20 cellular contexts compared by ENCODE assay signal in the genomic region with DNA sequence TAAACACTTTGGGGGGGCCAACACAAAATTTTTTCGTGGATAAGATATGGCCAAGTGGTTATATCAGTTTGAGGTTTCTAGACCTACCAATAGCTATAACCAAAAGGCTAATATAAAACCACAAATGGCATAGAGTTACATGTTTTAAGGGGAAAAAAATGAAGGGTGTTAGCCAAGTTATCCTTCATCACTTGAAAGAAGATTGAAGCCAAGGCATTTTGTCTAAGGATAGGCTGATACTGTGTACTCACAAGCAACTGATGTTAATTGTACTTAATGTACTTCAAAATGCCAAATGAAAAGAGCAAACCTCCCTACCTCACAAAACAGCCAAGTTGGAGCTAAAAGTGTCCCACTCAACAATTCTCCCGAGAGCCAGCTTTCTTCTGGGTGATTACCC. TPM values are rescaled to one million over a fixed set of nuclear protein-coding genes. Genes with fewer than 3 reads are reported as not detected.
"Had no signal": no experiment of that assay in that cellular context is flagged by ENCODE, and none has a peak within 500 bp of the region (broad histone marks: within the 10 kb centered on the region; RNA-seq: fewer than 3 reads in every experiment).

No MANE protein-coding gene starts in this region.

- H3K4me1 ChIP-seq: uterus had no signal

- H3K9me3 Mint-ChIP-seq: activated B cell treated with CpG ODN at 0.5 μM for 24 hours; activated CD4-positive, alpha-beta memory T cell treated with anti-CD3 and anti-CD28 coated beads for 36 hours; activated naive CD4-positive, alpha-beta T cell treated with anti-CD3 and anti-CD28 coated beads for 36 hours; activated T-cell treated with anti-CD3 and anti-CD28 coated beads, Interleukin-2, amount 50 U/mL, for 4 hours; naive thymus-derived CD8-positive, alpha-beta T cell; T-cell had no signal

- H3K4me3 Mint-ChIP-seq: activated B cell treated with CpG ODN at 0.5 μM for 24 hours; activated CD4-positive, alpha-beta memory T cell treated with anti-CD3 and anti-CD28 coated beads for 36 hours; activated CD8-positive, alpha-beta memory T cell treated with anti-CD3 and anti-CD28 coated beads, Interleukin-2, amount 10 ng/mL, durations not matched to agents 7 days and 5 days; activated naive CD4-positive, alpha-beta T cell treated with anti-CD3 and anti-CD28 coated beads for 36 hours; activated T-cell treated with anti-CD3 and anti-CD28 coated beads, Interleukin-2, amount 50 U/mL, for 4 hours; immature natural killer cell; naive thymus-derived CD8-positive, alpha-beta T cell; T-cell had no signal

- H3K9me3 ChIP-seq: mucosa of descending colon, neutrophil, pancreas, sigmoid colon, spleen, suprapubic skin, transverse colon, uterus had no signal

- H3K27ac ChIP-seq: neutrophil, pancreas, sigmoid colon, spleen, suprapubic skin, transverse colon, uterus had no signal

- H3K4me3 ChIP-seq: mucosa of descending colon, pancreas, sigmoid colon, spleen, suprapubic skin, transverse colon, uterus had no signal

- ATAC-seq: esophagus mucosa had no signal

- H3K27ac Mint-ChIP-seq: activated B cell treated with CpG ODN at 0.5 μM for 24 hours; activated CD4-positive, alpha-beta memory T cell treated with anti-CD3 and anti-CD28 coated beads for 36 hours; activated CD8-positive, alpha-beta memory T cell treated with anti-CD3 and anti-CD28 coated beads, Interleukin-2, amount 10 ng/mL, durations not matched to agents 7 days and 5 days; activated naive CD4-positive, alpha-beta T cell treated with anti-CD3 and anti-CD28 coated beads for 36 hours; immature natural killer cell; naive thymus-derived CD8-positive, alpha-beta T cell; T-cell had no signal

- H3K27me3 ChIP-seq: pancreas, sigmoid colon, suprapubic skin, transverse colon, uterus had no signal

- DNase-seq: cerebellar nuclear complex, cortex of kidney, immature natural killer cell, mesenchymal stem cell, sigmoid colon, spleen had no signal

- H3K36me3 Mint-ChIP-seq: activated CD4-positive, alpha-beta memory T cell treated with anti-CD3 and anti-CD28 coated beads for 36 hours; activated CD8-positive, alpha-beta memory T cell treated with anti-CD3 and anti-CD28 coated beads, Interleukin-2, amount 10 ng/mL, durations not matched to agents 7 days and 5 days; immature natural killer cell; T-cell had no signal

- H3K36me3 ChIP-seq: neutrophil, pancreas, sigmoid colon, spleen, suprapubic skin, transverse colon, uterus had no signal

RNA-seq across cellular contexts. Expression of gene IGSF3, which starts 4.3 kb away (rescaled TPM):
- polyA plus RNA-seq: immature natural killer cell; naive thymus-derived CD8-positive, alpha-beta T cell had no signal
